In the genomic region with DNA sequence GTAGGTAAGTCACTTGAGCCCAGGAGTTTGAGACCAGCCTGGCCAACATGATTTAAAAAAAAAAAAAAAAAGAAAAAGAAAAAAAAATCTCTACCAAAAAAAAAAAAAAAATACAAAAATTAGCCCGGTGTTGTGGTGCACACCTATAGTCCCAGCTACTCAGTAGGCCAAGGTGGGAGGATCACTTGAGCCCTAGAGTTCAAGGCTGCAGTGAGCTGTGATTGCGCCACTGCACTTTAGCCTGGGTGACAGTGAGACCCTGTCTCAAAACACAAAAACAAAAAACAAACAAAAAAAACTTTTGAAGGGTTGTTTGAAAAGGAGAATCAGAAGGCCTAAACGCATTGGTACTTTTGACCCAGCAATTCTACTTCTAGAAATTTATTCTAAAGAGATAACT, we compare ENCODE assay signal across 32 cellular contexts. TPM values are rescaled to one million over a fixed set of nuclear protein-coding genes. Genes with fewer than 3 reads are reported as not detected.
DNase-seq lines count a peak whose midpoint lies in the region; ATAC-seq, FAIRE-seq and TF ChIP-seq lines count a peak whose summit lies in the region.
"Had no signal": no experiment of that assay in that cellular context is flagged by ENCODE, and none has a peak within 500 bp of the region (broad histone marks: within the 10 kb centered on the region; RNA-seq: fewer than 3 reads in every experiment).

No MANE protein-coding gene starts in this region.

- H4K20me1 ChIP-seq in HepG2 (ENCODE audit: insufficient read depth, low read length): no peaks in the 10 kb centered on the region
- H4K20me1 ChIP-seq: BLaER1; BLaER1 treated with 17β-estradiol and CSF1 and Interleukin-3, amounts not matched to agents 10 nM and 100 nM had no signal

- in situ Hi-C loops in HepG2 (cut with HindIII; ENCODE audit: extremely low pct_ligation_motif_present, low pct_unique_long_range_greater_than_20kb): no loop called here

- no peak overlapping the region for H3K27ac ChIP-seq in HepG2 (ENCODE audit: extremely low read length, insufficient read depth, low read length)
- no peak overlapping the region for H3K27ac ChIP-seq in right lobe of liver
- H3K27ac ChIP-seq in HEK293 (ENCODE audit: extremely low read depth, low read depth, low read length): no peak overlapping the region
- H3K27ac ChIP-seq in breast epithelium: no peak overlapping the region
- H3K27ac ChIP-seq: 22Rv1; A549; BLaER1; BLaER1 treated with 17β-estradiol and CSF1 and Interleukin-3, amounts not matched to agents 10 nM and 100 nM; C4-2B had no signal

- TF ChIP-seq CTCF in HepG2 (CRISPR knock-in tag; IDR thresholded peaks at IDR 0.05) (no peak), right lobe of liver (IDR thresholded peaks at IDR 0.05) (no peak), HEK293 (tag by site-specific recombination; IDR thresholded peaks at IDR 0.05) (no peak), breast epithelium (IDR thresholded peaks at IDR 0.05) (no peak)

- H3K9me3 ChIP-seq in HepG2 (ENCODE audit: low read length): no peaks in the 10 kb centered on the region
- H3K9me3 ChIP-seq in right lobe of liver: no peaks in the 10 kb centered on the region
- no peaks in the 10 kb centered on the region for H3K9me3 ChIP-seq in HEK293 (ENCODE audit: control insufficient read depth, insufficient read depth, low read depth, low read length)
- no peaks in the 10 kb centered on the region for H3K9me3 ChIP-seq in breast epithelium
- H3K9me3 ChIP-seq: A549; BE2C; BLaER1; BLaER1 treated with 17β-estradiol and CSF1 and Interleukin-3, amounts not matched to agents 10 nM and 100 nM; Caco-2 had no signal

- no peak for TF ChIP-seq POLR2A in HepG2 (IDR thresholded peaks at IDR 0.05; ENCODE audit: insufficient read depth in 1 of 2, low read depth in 2 of 2, low read length in 2 of 2)
- TF ChIP-seq POLR2A in right lobe of liver (IDR thresholded peaks at IDR 0.05): no peak
- no peak for TF ChIP-seq POLR2A in breast epithelium (IDR thresholded peaks at IDR 0.05)

- no peak overlapping the region for H3K9ac ChIP-seq in HepG2 (ENCODE audit: insufficient read depth, low read depth, low read length)
- H3K9ac ChIP-seq: BLaER1; BLaER1 treated with 17β-estradiol and CSF1 and Interleukin-3, amounts not matched to agents 10 nM and 100 nM had no signal

- ATAC-seq in HepG2 (peak; percentile 43; the same call in 2 of the 3 replicates), right lobe of liver (no peak)
- ATAC-seq: A549; CD8-positive, alpha-beta T cell had no signal

- no peak overlapping the region for H3K4me3 ChIP-seq in HepG2 (replicated peaks in 1 of 3; ENCODE audit: insufficient read depth in 1 of 3, low read depth in 2 of 3, low read length in 3 of 3)
- H3K4me3 ChIP-seq in right lobe of liver: no peak overlapping the region
- H3K4me3 ChIP-seq in HEK293 (ENCODE audit: low read depth, low read length): no peak overlapping the region
- H3K4me3 ChIP-seq in breast epithelium: no peak overlapping the region
- H3K4me3 ChIP-seq: A549; BLaER1; BLaER1 treated with 17β-estradiol and CSF1 and Interleukin-3, amounts not matched to agents 10 nM and 100 nM had no signal

- POLR2A ChIA-PET in HepG2 (lab: Yijun Ruan, JAX) (no interaction called here), HEK293 (lab: Yijun Ruan, JAX) (no interaction called here)

- no TSS peak for BruUV-seq in HepG2 (replicated peaks; lab: Mats Ljungman, UMichigan)

- H3K4me1 ChIP-seq in HepG2 (ENCODE audit: insufficient read depth, low read length) (peaks cover 37% of the 10 kb centered on the region), right lobe of liver (no peaks in the 10 kb centered on the region), HEK293 (ENCODE audit: control insufficient read depth, insufficient read depth, low read length) (no peaks in the 10 kb centered on the region), breast epithelium (no peaks in the 10 kb centered on the region)
- H3K4me1 ChIP-seq: A549; BE2C; BLaER1; BLaER1 treated with 17β-estradiol and CSF1 and Interleukin-3, amounts not matched to agents 10 nM and 100 nM; Caco-2 had no signal

- FAIRE-seq in HepG2 (lab: Jason Lieb, UNC): peak; percentile 48
- FAIRE-seq: A204.1, A549, D721Med had no signal

- no peak for TF ChIP-seq RAD21 in HepG2 (CRISPR knock-in tag; IDR thresholded peaks at IDR 0.05)

- H3K4me2 ChIP-seq in HepG2 (ENCODE audit: low read depth, low read length): no peak overlapping the region
- H3K4me2 ChIP-seq: A549; BLaER1; BLaER1 treated with 17β-estradiol and CSF1 and Interleukin-3, amounts not matched to agents 10 nM and 100 nM had no signal

- TF ChIP-seq EP300 in HepG2 (IDR thresholded peaks at IDR 0.05; ENCODE audit: low read depth in 2 of 2, low read length in 2 of 2) (peak in 1 of 2 experiments; percentile 36; a peak in 1 of 4 replicates), HepG2 (CRISPR knock-in tag; IDR thresholded peaks at IDR 0.05; ENCODE audit: borderline replicate concordance) (no peak)

- H3K79me2 ChIP-seq in HepG2 (ENCODE audit: insufficient read depth, low read length): no peaks in the 10 kb centered on the region

- no peak for DNase-seq in HepG2 (ENCODE audit: low spot score)
- no peak for DNase-seq in right lobe of liver
- no peak for DNase-seq in breast epithelium (ENCODE audit: low spot score in 2 of 2)
- DNase-seq: 8988T; ACHN; AML-193; BE2C; C1 segment of cervical spinal cord; Caco-2; Calu3; CD4-positive, alpha-beta memory T cell; CD4-positive, alpha-beta T cell; CD4-positive, CD25-positive, alpha-beta regulatory T cell; CD8-positive, alpha-beta memory T cell; CD8-positive, alpha-beta T cell; COR-L47; DMS 273 treated with DMSO at 0.1 percent for 48 hours; DMS153; DMS53; DMS79; DMS79 treated with DMSO at 0.1 percent for 48 hours; DND-41; EL had no signal

- 0% methylated on average over 3 of the region's 3 CpGs for WGBS in HepG2 (ENCODE audit: low lambda C conversion rate)
- WGBS in right lobe of liver (ENCODE audit: insufficient coverage, low coverage, low lambda C conversion rate, missing lambda C conversion rate): 83% methylated on average over 3 of the region's 3 CpGs

- CTCF ChIA-PET in HepG2 (lab: Yijun Ruan, JAX; ENCODE audit: low intra/inter-chr PET ratio, low total read pairs): no interaction called here
- CTCF ChIA-PET in HEK293 (lab: Yijun Ruan, JAX): interaction anchor here (0.6 to 3.5 kb wide), 2 partner anchors 10 to 240 kb away, joined by 4 to 20 read pairs; no protein-coding TSS in a partner anchor

- no peak overlapping the region for H2AFZ ChIP-seq in HepG2 (ENCODE audit: low read length)

- intact Hi-C loops in HepG2 (cut with micrococcal nuclease; ENCODE audit: unreplicated experiment) (no loop called here), right lobe of liver (cut with DNase I) (no loop called here), breast epithelium (cut with DNase I; ENCODE audit: low total_unique reads) (no loop called here)

- peaks cover 3 to 7% of the 10 kb centered on the region in 2 experiments; a peak in 3 of 5 replicates for H3K27me3 ChIP-seq in HepG2 (ENCODE audit: control insufficient read depth in 1 of 2, insufficient read depth in 2 of 2, low read length in 2 of 2)
- no peaks in the 10 kb centered on the region for H3K27me3 ChIP-seq in right lobe of liver
- no peaks in the 10 kb centered on the region for H3K27me3 ChIP-seq in breast epithelium
- H3K27me3 ChIP-seq: BE2C; BLaER1; BLaER1 treated with 17β-estradiol and CSF1 and Interleukin-3, amounts not matched to agents 10 nM and 100 nM had no signal

- no peaks in the 10 kb centered on the region for H3K36me3 ChIP-seq in HepG2 (replicated peaks in 1 of 2; ENCODE audit: control insufficient read depth in 1 of 2, insufficient read depth in 2 of 2, low read length in 2 of 2)
- H3K36me3 ChIP-seq in right lobe of liver: no peaks in the 10 kb centered on the region
- no peaks in the 10 kb centered on the region for H3K36me3 ChIP-seq in HEK293 (ENCODE audit: control insufficient read depth in 2 of 2, insufficient read depth in 1 of 2, low read length in 2 of 2)
- no peaks in the 10 kb centered on the region for H3K36me3 ChIP-seq in breast epithelium
- H3K36me3 ChIP-seq: BE2C; BLaER1; BLaER1 treated with 17β-estradiol and CSF1 and Interleukin-3, amounts not matched to agents 10 nM and 100 nM had no signal

TF ChIP-seq in HepG2, 621 proteins besides CTCF, POLR2A, EP300 and RAD21 (continues in another document):
- TF ChIP-seq ZFP90 (CRISPR knock-in tag; IDR thresholded peaks at IDR 0.05; ENCODE audit: borderline replicate concordance) (no peak), NR2C2 (CRISPR knock-in tag; IDR thresholded peaks at IDR 0.05; ENCODE audit: borderline replicate concordance) (peak; percentile 46; the same call in 1 of the 2 replicates)

TF ChIP-seq in HEK293, 187 proteins besides CTCF, POLR2A, EP300 and RAD21 (continues in another document):
- no peak for TF ChIP-seq ZNF776 (tag by site-specific recombination; IDR thresholded peaks at IDR 0.05; ENCODE audit: borderline replicate concordance)

RNA-seq across cellular contexts. Expression of a gene that starts 13.7 kb away (rescaled TPM):
- total RNA-seq in HepG2 (2016; rRNA removed; fragmentation: Illumina TruSeq; extraction: Trizol): 0.09 TPM in 1 of 2 replicates, not detected in the other
- total RNA-seq in HepG2 (2016; cell fraction: cytosol; rRNA removed; fragmentation: Illumina TruSeq; extraction: Trizol; ENCODE audit: low read depth): not detected in 2 replicates
- total RNA-seq in HepG2 (2016; cell fraction: insoluble cytoplasmic fraction; rRNA removed; fragmentation: Illumina TruSeq; extraction: Trizol): 0.02 TPM in 1 of 2 replicates, not detected in the other
- 0.03 TPM in 1 of 2 replicates, not detected in the other for total RNA-seq in HepG2 (2016; cell fraction: membrane; rRNA removed; fragmentation: Illumina TruSeq; extraction: Trizol)
- total RNA-seq in HepG2 (2016; cell fraction: nucleus; rRNA removed; fragmentation: Illumina TruSeq; extraction: Trizol): not detected in 2 replicates
- polyA plus RNA-seq in HepG2 (2011; rRNA removed): 0.01 TPM in 1 of 2 replicates, not detected in the other
- 0.03 TPM in 1 of 2 replicates, not detected in the other for polyA plus RNA-seq in HepG2 (2011; cell fraction: cytosol; rRNA removed)
- 0.06 and 0.07 TPM in 2 replicates for polyA plus RNA-seq in HepG2 (2011; cell fraction: nucleus; rRNA removed)
- not detected in 2 replicates for polyA plus RNA-seq in HepG2 (2012)
- not detected in 2 replicates for polyA plus RNA-seq in HepG2 (2016; cell fraction: cytosol; fragmentation: Illumina TruSeq; extraction: Trizol; ENCODE audit: low read depth)
- polyA plus RNA-seq in HepG2 (2016; cell fraction: insoluble cytoplasmic fraction; fragmentation: Illumina TruSeq; extraction: Trizol; ENCODE audit: low read depth): 0.09 TPM in 1 of 2 replicates, not detected in the other
- not detected in 2 replicates for polyA plus RNA-seq in HepG2 (2016; cell fraction: membrane; fragmentation: Illumina TruSeq; extraction: Trizol; ENCODE audit: low read depth)
- polyA plus RNA-seq in HepG2 (2016; cell fraction: nucleus; fragmentation: Illumina TruSeq; extraction: Trizol; ENCODE audit: insufficient read depth, low read depth): 0.18 TPM in 1 of 2 replicates, not detected in the other
- polyA minus RNA-seq in HepG2 (2011; rRNA and poly(A)+ RNA removed; ENCODE audit: low replicate concordance): 0.10 and 0.14 TPM in 2 replicates
- not detected in 2 replicates for polyA minus RNA-seq in HepG2 (2011; cell fraction: cytosol; rRNA and poly(A)+ RNA removed)
- 0.64 and 0.87 TPM in 2 replicates for polyA minus RNA-seq in HepG2 (2011; cell fraction: nucleus; rRNA and poly(A)+ RNA removed)
- total RNA-seq in right lobe of liver: under 1 TPM in 2 of 6 experiments, not detected in 4; 0.11 to 0.14 TPM
- under 1 TPM in 1 of 3 donors, not detected in 2; under 0.01 TPM for total RNA-seq in breast epithelium
- total RNA-seq: CD4-positive, alpha-beta T cell; CD4-positive, CD25-positive, alpha-beta regulatory T cell; CD8-positive, alpha-beta T cell had no signal
- polyA plus RNA-seq: CD14-positive monocyte; CD4-positive, CD25-positive, alpha-beta regulatory T cell; CD8-positive, alpha-beta memory T cell had no signal
